ENCODE assay signal across 2 cellular contexts in genomic region chr21:34799092-34799491, GRCh38.
TF ChIP-seq lines count a peak whose summit lies in the region.

No MANE protein-coding gene starts in this region.

TF ChIP-seq in A549, 52 proteins besides CTCF, POLR2A, EP300 and RAD21 (continued from another document):
- TF ChIP-seq HMGXB4 (CRISPR knock-in tag; IDR thresholded peaks at IDR 0.05; ENCODE audit: borderline replicate concordance): no peak
- TF ChIP-seq MAX (IDR thresholded peaks at IDR 0.05): no peak
- TF ChIP-seq MYC (IDR thresholded peaks at IDR 0.05; ENCODE audit: borderline replicate concordance, low read length): no peak
- no peak for TF ChIP-seq HOXB5 (CRISPR knock-in tag; IDR thresholded peaks at IDR 0.05)
- no peak for TF ChIP-seq TP53 (CRISPR knock-in tag; IDR thresholded peaks at IDR 0.05)
- no peak for TF ChIP-seq FOSL2 (IDR thresholded peaks at IDR 0.05)
- TF ChIP-seq FOSL2 (CRISPR knock-in tag; IDR thresholded peaks at IDR 0.05): no peak
- TF ChIP-seq ELK1 (IDR thresholded peaks at IDR 0.05; ENCODE audit: low read depth, low read length): no peak

TF ChIP-seq in HCT116, 20 proteins besides CTCF, POLR2A, EP300 and RAD21 (continued from another document):
- TF ChIP-seq ATF3 (IDR thresholded peaks at IDR 0.05) (no peak), EGR1 (IDR thresholded peaks at IDR 0.05; ENCODE audit: low read depth) (no peak), CEBPB (IDR thresholded peaks at IDR 0.05; ENCODE audit: low read depth) (no peak), POLR2AphosphoS5 (IDR thresholded peaks at IDR 0.05; ENCODE audit: low read depth, low read length) (no peak)
